ENCODE assay signal across 1 cellular context in the genomic region with DNA sequence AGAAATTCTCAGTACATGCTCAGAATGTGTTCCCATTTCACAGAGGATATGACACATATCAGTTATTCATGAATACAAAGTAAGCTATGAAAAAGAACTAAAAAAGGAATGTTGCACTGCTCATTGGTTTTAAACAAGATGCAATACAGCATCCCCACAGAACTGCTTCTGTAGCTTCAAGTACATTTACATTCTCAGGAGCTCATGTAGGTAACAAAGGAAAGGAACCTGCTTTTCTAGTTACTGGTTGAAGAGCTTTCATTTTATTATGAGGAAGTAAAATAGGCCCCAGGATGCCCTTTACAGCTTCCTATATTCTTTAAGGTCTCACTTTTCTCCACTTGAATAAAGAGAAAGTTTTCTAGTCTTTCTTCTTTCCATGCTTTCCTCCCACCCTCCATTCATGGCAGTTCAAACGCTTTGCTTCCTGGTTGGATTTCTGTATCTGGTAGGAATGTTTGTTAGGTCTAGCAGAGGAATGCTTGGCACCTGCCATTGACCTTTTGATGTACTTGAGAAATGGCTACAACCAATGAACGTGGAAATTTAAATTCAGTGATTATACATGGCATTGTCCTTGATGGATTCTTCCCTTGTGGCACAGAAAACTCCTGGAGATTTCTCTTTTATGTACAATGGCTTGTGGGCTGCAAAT.
TF ChIP-seq lines count a peak whose summit lies in the region.

No MANE protein-coding gene starts in this region.

TF ChIP-seq in IMR-90, 13 proteins besides CTCF, POLR2A, EP300 and RAD21 (continued from another document):
- TF ChIP-seq, protein P1, sequence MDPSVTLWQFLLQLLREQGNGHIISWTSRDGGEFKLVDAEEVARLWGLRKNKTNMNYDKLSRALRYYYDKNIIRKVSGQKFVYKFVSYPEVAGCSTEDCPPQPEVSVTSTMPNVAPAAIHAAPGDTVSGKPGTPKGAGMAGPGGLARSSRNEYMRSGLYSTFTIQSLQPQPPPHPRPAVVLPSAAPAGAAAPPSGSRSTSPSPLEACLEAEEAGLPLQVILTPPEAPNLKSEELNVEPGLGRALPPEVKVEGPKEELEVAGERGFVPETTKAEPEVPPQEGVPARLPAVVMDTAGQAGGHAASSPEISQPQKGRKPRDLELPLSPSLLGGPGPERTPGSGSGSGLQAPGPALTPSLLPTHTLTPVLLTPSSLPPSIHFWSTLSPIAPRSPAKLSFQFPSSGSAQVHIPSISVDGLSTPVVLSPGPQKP (IDR thresholded peaks at IDR 0.05; ENCODE audit: borderline replicate concordance, low read depth, low read length): no peak
